ENCODE assay signal across 1 cellular context in genomic region chr18:70261141-70261788, GRCh38.
TF ChIP-seq lines count a peak whose summit lies in the region.

No MANE protein-coding gene starts in this region.

TF ChIP-seq in GM23338, 12 proteins besides CTCF, POLR2A, EP300 and RAD21 (continued from another document):
- TF ChIP-seq ETS1 (IDR thresholded peaks at IDR 0.05) = no peak
- no peak for TF ChIP-seq JUNB (IDR thresholded peaks at IDR 0.05; ENCODE audit: unreplicated experiment)
- TF ChIP-seq EZH2 (IDR thresholded peaks at IDR 0.05; ENCODE audit: low read depth, unreplicated experiment) = no peak
- no peak for TF ChIP-seq POLR2AphosphoS5 (IDR thresholded peaks at IDR 0.05; ENCODE audit: low read depth)
- no peak for TF ChIP-seq ZNF114 (CRISPR knock-in tag; IDR thresholded peaks at IDR 0.05)
- TF ChIP-seq NANOG (IDR thresholded peaks at IDR 0.05; ENCODE audit: borderline replicate concordance) = no peak
- TF ChIP-seq REST (IDR thresholded peaks at IDR 0.05; ENCODE audit: unreplicated experiment) = no peak
- no peak for TF ChIP-seq STAT1 (IDR thresholded peaks at IDR 0.05; ENCODE audit: unreplicated experiment)
- TF ChIP-seq ZNF331 (CRISPR knock-in tag; IDR thresholded peaks at IDR 0.05; ENCODE audit: low read depth) = no peak
- no peak for TF ChIP-seq EZH2phosphoT487 (IDR thresholded peaks at IDR 0.05; ENCODE audit: unreplicated experiment)
- TF ChIP-seq CREB1 (CRISPR knock-in tag; IDR thresholded peaks at IDR 0.05; ENCODE audit: low read depth) = no peak
TF ChIP-seq in GM23338: peak in this region for 0.
